ENCODE assay signal across 1 cellular context in genomic region chr9:97991818-97992217, GRCh38.
TF ChIP-seq lines count a peak whose summit lies in the region.

No MANE protein-coding gene starts in this region.

TF ChIP-seq in K562, 482 proteins besides CTCF, POLR2A, EP300 and RAD21:
- TF ChIP-seq SUPT5H (IDR thresholded peaks at IDR 0.05) (0 out of 2 replicates have a peak, but pooled peaks have one; percentile 25), MNT (conservative IDR thresholded peaks at IDR 0.05) (0 out of 4 replicates have a peak, but pooled peaks of 1 of the 2 experiments have one; percentile 9), HMBOX1 (IDR thresholded peaks at IDR 0.05) (no peak)
TF ChIP-seq in K562: peak in this region for 2.
